In genomic region chr1:95770596-95770995, GRCh38 we compare ENCODE assay signal across 23 cellular contexts.
"Had no signal": no experiment of that assay in that cellular context is flagged by ENCODE, and none has a peak within 500 bp of the region (broad histone marks: within the 10 kb centered on the region; RNA-seq: fewer than 3 reads in every experiment).

No MANE protein-coding gene starts in this region.

- H3K4me1 Mint-ChIP-seq: memory B cell; naive thymus-derived CD8-positive, alpha-beta T cell; nephron progenitor cell; stimulated activated effector memory CD8-positive, alpha-beta T cell treated with anti-CD3 and anti-CD28 coated beads, Interleukin-12 subunit alpha, Interleukin-12 subunit beta, amount 100 ng/mL, for 72 hours had no signal

- H3K36me3 ChIP-seq: esophagus squamous epithelium, prostate gland, right atrium auricular region, sigmoid colon, stomach, thyroid gland, vagina had no signal

- DNase-seq: dorsolateral prefrontal cortex; effector CD4-positive, alpha-beta T cell; esophagus squamous epithelium; foreskin melanocyte; glutamatergic neuron; midbrain; naive thymus-derived CD8-positive, alpha-beta T cell; nephron progenitor cell; nucleus accumbens; sigmoid colon; stimulated activated CD4-positive, alpha-beta T cell treated with anti-CD3 and anti-CD28 coated beads, Interleukin-2, amount 100 ng/mL, for 24 hours; stimulated activated CD4-positive, alpha-beta T cell treated with anti-CD3 and anti-CD28 coated beads, Interleukin-4, amount 100 ng/mL, for 24 hours; stimulated activated naive CD4-positive, alpha-beta T cell treated with Interleukin-2 at 50 U/mL for 16 hours; stomach; thyroid gland; trophoblast cell had no signal

- H3K27ac ChIP-seq: esophagus squamous epithelium, prostate gland, right atrium auricular region, sigmoid colon, stomach, thyroid gland, vagina had no signal

- H3K9me3 ChIP-seq: esophagus squamous epithelium, prostate gland, right atrium auricular region, sigmoid colon, stomach, thyroid gland, vagina had no signal

- H3K4me1 ChIP-seq: esophagus squamous epithelium, prostate gland, right atrium auricular region, sigmoid colon, stomach, thyroid gland, vagina had no signal

- H3K9me3 Mint-ChIP-seq: nephron progenitor cell had no signal

- H3K4me3 Mint-ChIP-seq: memory B cell; naive thymus-derived CD8-positive, alpha-beta T cell; nephron progenitor cell; stimulated activated effector memory CD8-positive, alpha-beta T cell treated with anti-CD3 and anti-CD28 coated beads, Interleukin-12 subunit alpha, Interleukin-12 subunit beta, amount 100 ng/mL, for 72 hours had no signal

- H3K36me3 Mint-ChIP-seq: memory B cell; naive thymus-derived CD8-positive, alpha-beta T cell; stimulated activated effector memory CD8-positive, alpha-beta T cell treated with anti-CD3 and anti-CD28 coated beads, Interleukin-12 subunit alpha, Interleukin-12 subunit beta, amount 100 ng/mL, for 72 hours had no signal

- H3K27ac Mint-ChIP-seq: memory B cell; nephron progenitor cell; stimulated activated effector memory CD8-positive, alpha-beta T cell treated with anti-CD3 and anti-CD28 coated beads, Interleukin-12 subunit alpha, Interleukin-12 subunit beta, amount 100 ng/mL, for 72 hours had no signal

- ATAC-seq: left lobe of liver; naive thymus-derived CD8-positive, alpha-beta T cell had no signal

- H3K27me3 Mint-ChIP-seq: memory B cell; naive thymus-derived CD8-positive, alpha-beta T cell had no signal

- H3K27me3 ChIP-seq: dorsolateral prefrontal cortex, esophagus squamous epithelium, right atrium auricular region, sigmoid colon, stomach, thyroid gland, vagina had no signal

- H3K4me3 ChIP-seq: dorsolateral prefrontal cortex, esophagus squamous epithelium, lung, prostate gland, right atrium auricular region, sigmoid colon, stomach, thyroid gland, vagina had no signal
